In the genomic region with DNA sequence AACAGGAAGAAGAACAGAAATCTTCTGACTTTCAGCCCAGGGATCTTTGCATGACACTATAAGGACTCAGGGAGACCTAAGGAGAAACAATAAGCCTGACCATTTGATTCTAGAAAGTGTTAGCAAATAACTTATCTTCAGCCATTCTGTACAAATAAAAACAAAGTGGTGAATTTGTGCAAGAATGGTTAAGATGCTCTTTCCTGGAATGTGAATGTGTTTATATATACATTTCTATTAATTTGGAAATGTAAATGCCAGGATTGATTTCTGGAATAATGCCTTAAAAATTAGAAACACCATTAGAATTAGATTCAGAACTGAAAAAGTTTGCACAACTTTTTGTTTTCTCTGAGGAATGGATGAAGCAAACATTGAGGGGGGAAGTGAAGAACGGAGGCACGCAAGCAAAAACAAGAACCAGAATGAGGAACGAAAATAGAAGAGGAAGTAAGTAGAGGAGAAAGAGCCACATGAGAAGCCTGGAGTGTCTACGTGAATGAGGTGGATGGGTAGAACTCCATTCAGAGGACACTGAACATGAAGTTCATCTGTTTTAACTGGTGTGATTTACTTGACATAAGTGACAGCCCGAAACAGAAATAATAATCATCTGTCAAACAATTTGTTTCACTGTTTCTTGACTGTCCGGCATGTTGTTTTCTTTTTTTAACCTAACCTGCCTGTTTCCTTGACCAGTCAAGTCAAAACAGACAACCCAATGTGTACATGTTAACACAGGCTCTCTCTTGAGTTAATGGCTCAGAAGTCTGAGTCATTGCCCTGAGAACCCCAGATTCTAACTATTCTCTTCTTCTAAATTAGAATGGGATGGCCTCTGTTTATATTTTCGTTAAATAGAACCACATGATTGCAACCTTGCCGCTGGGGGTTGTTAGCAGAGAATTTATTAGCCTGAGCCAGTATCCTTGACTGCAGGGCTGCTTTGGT, we compare ENCODE assay signal across 8 cellular contexts.
DNase-seq lines count a peak whose midpoint lies in the region; ATAC-seq and TF ChIP-seq lines count a peak whose summit lies in the region.

No MANE protein-coding gene starts in this region.

- 46 to 67% methylated on average over 8 of the region's 8 CpGs for WGBS in thyroid gland, 2 donors

- DNase-seq in AG09319 (ENCODE audit: extremely low read depth, low read depth) (peak; percentile 83), breast epithelium (ENCODE audit: low spot score in 2 of 2) (no peak), HuH-7 (ENCODE audit: low spot score) (no peak), NCI-H2107 treated with DMSO at 0.1 percent for 48 hours (lab: John Stamatoyannopoulos, UW; ENCODE audit: unreplicated experiment) (no peak), thyroid gland (no peak), NCI-H82 treated with DMSO at 0.1 percent for 48 hours (lab: John Stamatoyannopoulos, UW; ENCODE audit: unreplicated experiment) (no peak)

- intact Hi-C loops in breast epithelium (cut with DNase I; ENCODE audit: low total_unique reads) (no loop called here), thyroid gland (cut with DNase I) (no loop called here)

- no peak for TF ChIP-seq CTCF in AG09319 (IDR thresholded peaks at IDR 0.05; ENCODE audit: low read depth, low read length)
- no peak for TF ChIP-seq CTCF in breast epithelium (IDR thresholded peaks at IDR 0.05)
- TF ChIP-seq CTCF in thyroid gland (IDR thresholded peaks at IDR 0.05) = no peak

- H3K4me1 ChIP-seq in breast epithelium (no peaks in the 10 kb centered on the region), thyroid gland (no peaks in the 10 kb centered on the region)

- H3K27me3 ChIP-seq in breast epithelium (no peaks in the 10 kb centered on the region), thyroid gland (no peaks in the 10 kb centered on the region)

- H3K27ac ChIP-seq in breast epithelium = peak overlapping the region; percentile 64 to 82
- no peak overlapping the region for H3K27ac ChIP-seq in thyroid gland

- H3K4me3 ChIP-seq in breast epithelium (no peak overlapping the region), thyroid gland (replicated peaks in 1 of 3) (no peak overlapping the region)

- TF ChIP-seq POLR2A in breast epithelium (IDR thresholded peaks at IDR 0.05) (no peak), thyroid gland (IDR thresholded peaks at IDR 0.05) (no peak)

- peak; percentile 65 for ATAC-seq in GM19328 (IDR thresholded peaks at IDR 0.05; ENCODE audit: unreplicated experiment)
- ATAC-seq in HG03175 (IDR thresholded peaks at IDR 0.05; ENCODE audit: unreplicated experiment) = peak; percentile 89

- H3K9me3 ChIP-seq in breast epithelium = no peaks in the 10 kb centered on the region
- H3K9me3 ChIP-seq in thyroid gland = no peaks in the 10 kb centered on the region

- H3K36me3 ChIP-seq in breast epithelium (no peaks in the 10 kb centered on the region), thyroid gland (no peaks in the 10 kb centered on the region)

Comparison
In these comparisons a context has a peak if more than half of its experiments do, and no peak if none do; other contexts are left out.
1. H3K27ac ChIP-seq: peak in breast epithelium (2 of 2); none in thyroid gland (0 of 3).